17 cellular contexts compared by ENCODE assay signal in the genomic region with DNA sequence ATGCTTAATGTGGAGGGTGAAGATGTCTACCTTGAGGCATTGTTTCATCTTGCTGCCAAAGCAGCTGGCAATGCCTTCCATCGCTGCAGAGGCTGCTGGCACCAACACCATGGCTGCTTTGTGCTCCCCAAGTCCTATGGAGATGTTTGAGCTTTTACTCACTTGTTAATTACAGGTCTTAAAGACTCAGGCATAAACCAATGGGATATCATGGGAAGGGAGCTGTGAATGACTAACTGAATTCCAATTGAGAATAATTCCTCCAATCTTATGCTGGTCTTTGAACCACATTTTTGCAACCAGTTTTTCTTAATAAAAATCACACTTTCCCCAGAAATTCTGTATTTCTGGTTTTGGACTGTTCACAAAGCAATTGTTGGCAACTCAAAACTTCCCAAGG.
DNase-seq lines count a peak whose midpoint lies in the region; ATAC-seq and TF ChIP-seq lines count a peak whose summit lies in the region.
"Had no signal": no experiment of that assay in that cellular context is flagged by ENCODE, and none has a peak within 500 bp of the region (broad histone marks: within the 10 kb centered on the region; RNA-seq: fewer than 3 reads in every experiment).

No MANE protein-coding gene starts in this region.

- no peak overlapping the region for H4K12ac ChIP-seq in trophoblast cell (ENCODE audit: low read depth, low read length)

- no peak overlapping the region for H3K18ac ChIP-seq in trophoblast cell (ENCODE audit: low read length)

- H3K9ac ChIP-seq in trophoblast cell (ENCODE audit: low read length): no peak overlapping the region
- H3K9ac ChIP-seq: BLaER1 treated with 17β-estradiol and CSF1 and Interleukin-3, amounts not matched to agents 10 nM and 100 nM had no signal

- H3K4me1 ChIP-seq in hepatocyte (ENCODE audit: insufficient read depth) (no peaks in the 10 kb centered on the region), trophoblast cell (ENCODE audit: control insufficient read depth in 1 of 2, insufficient read depth in 2 of 2, low read length in 2 of 2) (no peaks in the 10 kb centered on the region)
- H3K4me1 ChIP-seq: A549; BLaER1 treated with 17β-estradiol and CSF1 and Interleukin-3, amounts not matched to agents 10 nM and 100 nM had no signal

- H3K4me3 Mint-ChIP-seq in stimulated activated memory B cell treated with anti-CD40 and anti-IgM and Interleukin-4, amounts not matched to agents 10 μg/mL and 1 μg/mL and 100 μg/mL, for 72 hours: no peak overlapping the region
- no peak overlapping the region for H3K4me3 Mint-ChIP-seq in naive thymus-derived CD8-positive, alpha-beta T cell
- H3K4me3 Mint-ChIP-seq: B cell; CD4-positive, alpha-beta T cell; CD8-positive, alpha-beta T cell had no signal

- ATAC-seq in stimulated activated memory B cell treated with anti-CD40 and anti-IgM and Interleukin-4, amounts not matched to agents 10 μg/mL and 1 μg/mL and 100 μg/mL, for 72 hours: peak; percentile 16
- ATAC-seq in naive thymus-derived CD8-positive, alpha-beta T cell: no peak
- ATAC-seq: A549; CD8-positive, alpha-beta T cell had no signal

- H3K23ac ChIP-seq in trophoblast cell (ENCODE audit: low read length): no peak overlapping the region

- peaks cover 4% of the 10 kb centered on the region for H3K9me3 Mint-ChIP-seq in stimulated activated memory B cell treated with anti-CD40 and anti-IgM and Interleukin-4, amounts not matched to agents 10 μg/mL and 1 μg/mL and 100 μg/mL, for 72 hours
- peaks cover 0 to 26% (median 10%) of the 10 kb centered on the region in 9 donors for H3K9me3 Mint-ChIP-seq in naive thymus-derived CD8-positive, alpha-beta T cell

- no peak overlapping the region for H3K4me3 ChIP-seq in hepatocyte
- H3K4me3 ChIP-seq in trophoblast cell (ENCODE audit: low read depth, low read length): no peak overlapping the region
- H3K4me3 ChIP-seq: A549; BLaER1 treated with 17β-estradiol and CSF1 and Interleukin-3, amounts not matched to agents 10 nM and 100 nM had no signal

- H3K4ac ChIP-seq in trophoblast cell (ENCODE audit: low read depth, low read length): no peak overlapping the region

- no peak overlapping the region for H2BK120ac ChIP-seq in trophoblast cell (ENCODE audit: insufficient read depth, low read length, poor library complexity)

- no peaks in the 10 kb centered on the region for H3K27me3 ChIP-seq in hepatocyte
- H3K27me3 ChIP-seq in trophoblast cell (ENCODE audit: insufficient read depth, low read length): no peaks in the 10 kb centered on the region
- H3K27me3 ChIP-seq: BLaER1 treated with 17β-estradiol and CSF1 and Interleukin-3, amounts not matched to agents 10 nM and 100 nM had no signal

- H4K91ac ChIP-seq in trophoblast cell (ENCODE audit: low read depth, low read length): no peak overlapping the region

- POLR2A ChIA-PET in naive thymus-derived CD8-positive, alpha-beta T cell (lab: Charles Lee): no interaction called here

- H3K4me1 Mint-ChIP-seq in stimulated activated memory B cell treated with anti-CD40 and anti-IgM and Interleukin-4, amounts not matched to agents 10 μg/mL and 1 μg/mL and 100 μg/mL, for 72 hours: no peaks in the 10 kb centered on the region
- no peaks in the 10 kb centered on the region for H3K4me1 Mint-ChIP-seq in naive thymus-derived CD8-positive, alpha-beta T cell
- H3K4me1 Mint-ChIP-seq: B cell had no signal

- H3K79me2 ChIP-seq in hepatocyte (no peaks in the 10 kb centered on the region), trophoblast cell (ENCODE audit: control insufficient read depth, insufficient read depth, low read length, poor library complexity) (no peaks in the 10 kb centered on the region)

- H3K36me3 ChIP-seq in hepatocyte (replicated peaks; ENCODE audit: insufficient read depth, low read depth) (no peaks in the 10 kb centered on the region), trophoblast cell (ENCODE audit: control insufficient read depth in 1 of 2, insufficient read depth in 2 of 2, low read length in 2 of 2) (no peaks in the 10 kb centered on the region)
- H3K36me3 ChIP-seq: BLaER1 treated with 17β-estradiol and CSF1 and Interleukin-3, amounts not matched to agents 10 nM and 100 nM had no signal

- no peaks in the 10 kb centered on the region for H3K27me3 Mint-ChIP-seq in stimulated activated memory B cell treated with anti-CD40 and anti-IgM and Interleukin-4, amounts not matched to agents 10 μg/mL and 1 μg/mL and 100 μg/mL, for 72 hours
- H3K27me3 Mint-ChIP-seq in naive thymus-derived CD8-positive, alpha-beta T cell: no peaks in the 10 kb centered on the region
- H3K27me3 Mint-ChIP-seq: B cell; CD4-positive, alpha-beta T cell had no signal

- H4K8ac ChIP-seq in trophoblast cell (ENCODE audit: low read depth, low read length): no peak overlapping the region

- no peak overlapping the region for H3K14ac ChIP-seq in trophoblast cell (ENCODE audit: low read length)

- H3K36me3 Mint-ChIP-seq in stimulated activated memory B cell treated with anti-CD40 and anti-IgM and Interleukin-4, amounts not matched to agents 10 μg/mL and 1 μg/mL and 100 μg/mL, for 72 hours: no peaks in the 10 kb centered on the region
- no peaks in the 10 kb centered on the region for H3K36me3 Mint-ChIP-seq in naive thymus-derived CD8-positive, alpha-beta T cell
- H3K36me3 Mint-ChIP-seq: CD8-positive, alpha-beta T cell had no signal

- 85% methylated on average over 1 of the region's 1 CpG for WGBS in hepatocyte (ENCODE audit: low lambda C conversion rate, missing lambda C conversion rate)
- WGBS in trophoblast cell (ENCODE audit: extremely low coverage, insufficient coverage, insufficient read length): no CpG with 5 or more reads among the region's 1 CpG

- H2AFZ ChIP-seq in hepatocyte (no peak overlapping the region), trophoblast cell (ENCODE audit: insufficient read depth, low read length, poor library complexity) (no peak overlapping the region)

- H3K79me1 ChIP-seq in trophoblast cell (ENCODE audit: low read length): no peaks in the 10 kb centered on the region

- H3K4me2 ChIP-seq in hepatocyte: no peak overlapping the region
- no peak overlapping the region for H3K4me2 ChIP-seq in trophoblast cell (ENCODE audit: low read length)
- H3K4me2 ChIP-seq: A549; BLaER1 treated with 17β-estradiol and CSF1 and Interleukin-3, amounts not matched to agents 10 nM and 100 nM had no signal

- H2BK5ac ChIP-seq in trophoblast cell (ENCODE audit: low read depth, low read length, poor library complexity): no peak overlapping the region

- no peak overlapping the region for H2AK5ac ChIP-seq in trophoblast cell (ENCODE audit: low read length)

- no peak for TF ChIP-seq CTCF in hepatocyte (IDR thresholded peaks at IDR 0.05; ENCODE audit: poor library complexity)

- no peaks in the 10 kb centered on the region for H4K20me1 ChIP-seq in hepatocyte (ENCODE audit: insufficient read depth, poor library complexity, severe bottlenecking)
- H4K20me1 ChIP-seq: BLaER1 treated with 17β-estradiol and CSF1 and Interleukin-3, amounts not matched to agents 10 nM and 100 nM had no signal

- no peaks in the 10 kb centered on the region for H3K9me2 ChIP-seq in hepatocyte (replicated peaks; ENCODE audit: insufficient read depth)

- H3K27ac ChIP-seq in hepatocyte (peak overlapping the region; percentile 74), trophoblast cell (ENCODE audit: low read depth, low read length) (no peak overlapping the region)
- H3K27ac ChIP-seq: 22Rv1; A549; BLaER1 treated with 17β-estradiol and CSF1 and Interleukin-3, amounts not matched to agents 10 nM and 100 nM; C4-2B had no signal

- no peak overlapping the region for H2BK12ac ChIP-seq in trophoblast cell (ENCODE audit: low read length)

- no peak overlapping the region for H3K27ac Mint-ChIP-seq in stimulated activated memory B cell treated with anti-CD40 and anti-IgM and Interleukin-4, amounts not matched to agents 10 μg/mL and 1 μg/mL and 100 μg/mL, for 72 hours
- H3K27ac Mint-ChIP-seq in naive thymus-derived CD8-positive, alpha-beta T cell: no peak overlapping the region
- H3K27ac Mint-ChIP-seq: B cell; CD4-positive, alpha-beta T cell; CD8-positive, alpha-beta T cell had no signal

- DNase-seq in hepatocyte (ENCODE audit: low spot score) (no peak), trophoblast cell (peak; percentile 15 to 74), NCI-H1694 treated with DMSO at 0.1 percent for 48 hours (lab: John Stamatoyannopoulos, UW) (no peak)
- no peak for DNase-seq in naive thymus-derived CD8-positive, alpha-beta T cell
- DNase-seq: AML-193; Caco-2; Calu3; CD4-positive, alpha-beta T cell; CD8-positive, alpha-beta T cell; DMS79 treated with DMSO at 0.1 percent for 48 hours; GF-D8 had no signal

- no peaks in the 10 kb centered on the region for H3K9me3 ChIP-seq in hepatocyte (ENCODE audit: low read depth)
- no peaks in the 10 kb centered on the region for H3K9me3 ChIP-seq in trophoblast cell (ENCODE audit: insufficient read depth, low read depth, low read length)
- H3K9me3 ChIP-seq: A549; BLaER1 treated with 17β-estradiol and CSF1 and Interleukin-3, amounts not matched to agents 10 nM and 100 nM had no signal

Comparison
In these comparisons a context has a peak if more than half of its experiments do, and no peak if none do; other contexts are left out.
1. DNase-seq: peak in trophoblast cell (2 of 2); none in hepatocyte (single experiment), NCI-H1694 treated with DMSO at 0.1 percent for 48 hours (single experiment) and naive thymus-derived CD8-positive, alpha-beta T cell (0 of 10).